Comparison of ENCODE assay signal across 8 cellular contexts in the genomic region with DNA sequence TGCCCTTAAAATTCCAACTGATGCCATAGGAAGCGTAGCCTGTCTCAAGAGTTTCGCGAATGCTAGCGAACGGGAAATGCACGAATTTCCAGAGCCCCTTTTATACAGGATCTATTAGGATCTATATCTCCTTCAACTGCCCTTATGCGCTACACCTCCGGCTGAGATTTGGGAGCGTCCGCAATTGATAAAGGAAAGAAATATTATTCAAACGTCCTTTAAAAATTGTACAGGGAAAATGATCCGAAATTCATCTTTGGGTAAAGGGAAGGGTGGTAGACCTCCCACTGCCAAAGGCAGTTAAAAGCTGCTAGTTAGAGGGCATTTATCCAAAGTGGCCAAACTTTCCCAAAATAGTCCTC. TPM values are rescaled to one million over a fixed set of nuclear protein-coding genes. Genes with fewer than 3 reads are reported as not detected.
DNase-seq lines count a peak whose midpoint lies in the region; ATAC-seq and TF ChIP-seq lines count a peak whose summit lies in the region.

No MANE protein-coding gene starts in this region.

- no peak overlapping the region for H3K9ac ChIP-seq in BLaER1
- no peak overlapping the region for H3K9ac ChIP-seq in neural cell (ENCODE audit: low read length)

- H3K4me2 ChIP-seq in BLaER1 (peak overlapping the region; percentile 99), neural cell (ENCODE audit: low read length) (peak overlapping the region; percentile 94)

- no peaks in the 10 kb centered on the region for H3K9me3 ChIP-seq in BLaER1
- no peaks in the 10 kb centered on the region for H3K9me3 ChIP-seq in MG63
- H3K9me3 ChIP-seq in neural cell (ENCODE audit: low read length) = no peaks in the 10 kb centered on the region

- peaks cover 37% of the 10 kb centered on the region for H4K20me1 ChIP-seq in BLaER1
- H4K20me1 ChIP-seq in neural cell (ENCODE audit: insufficient read depth) = no peaks in the 10 kb centered on the region

- peaks cover 32% of the 10 kb centered on the region for H3K4me1 ChIP-seq in BLaER1

- H3K9me2 ChIP-seq in neural cell (ENCODE audit: insufficient read depth, low read length) = no peaks in the 10 kb centered on the region

- peaks cover 72% of the 10 kb centered on the region for H3K27me3 ChIP-seq in BLaER1
- peaks cover 41% of the 10 kb centered on the region for H3K27me3 ChIP-seq in MG63
- peaks cover 73% of the 10 kb centered on the region for H3K27me3 ChIP-seq in neural cell (ENCODE audit: insufficient read depth, low read depth, low read length)

- H3F3A ChIP-seq in neural cell (ENCODE audit: insufficient read depth, low read length, poor library complexity, severe bottlenecking) = no peaks in the 10 kb centered on the region

- H3K4me3 ChIP-seq in BLaER1 (peak overlapping the region; percentile 80), MG63 (peak overlapping the region; percentile 55), neural cell (ENCODE audit: low read length) (peak overlapping the region; percentile 94)

- H3K79me2 ChIP-seq in neural cell (replicated peaks; ENCODE audit: insufficient read depth, low read length) = no peaks in the 10 kb centered on the region

- DNase-seq in MG63 = no peak
- DNase-seq in effector memory CD8-positive, alpha-beta T cell = no peak
- DNase-seq in left lobe of liver (ENCODE audit: low spot score) = no peak
- no peak for DNase-seq in NCI-H226
- DNase-seq in cerebellar nuclear complex (lab: John Stamatoyannopoulos, UW) = no peak

- no peaks in the 10 kb centered on the region for H3K9me3 Mint-ChIP-seq in effector memory CD8-positive, alpha-beta T cell

- no peak overlapping the region for H2AFZ ChIP-seq in neural cell (ENCODE audit: low read depth, low read length)

- peaks cover 33% of the 10 kb centered on the region in 2 donors for H3K4me1 Mint-ChIP-seq in effector memory CD8-positive, alpha-beta T cell (ENCODE audit: low read depth in 2 of 2)

- H3K27ac Mint-ChIP-seq in effector memory CD8-positive, alpha-beta T cell = peak overlapping the region in 1 of 2 donors; percentile 99

- H3K27me3 Mint-ChIP-seq in effector memory CD8-positive, alpha-beta T cell = peaks cover 0 to 6% of the 10 kb centered on the region in 2 donors

- TF ChIP-seq EP300 in neural cell (conservative IDR thresholded peaks at IDR 0.05; ENCODE audit: poor library complexity, severe bottlenecking) = no peak

- H3K27ac ChIP-seq in BLaER1 (no peak overlapping the region), neural cell (ENCODE audit: low read length) (no peak overlapping the region)

- ATAC-seq in effector memory CD8-positive, alpha-beta T cell (replicated peaks) = no peak
- no peak for ATAC-seq in left lobe of liver
- ATAC-seq in GM19452 (IDR thresholded peaks at IDR 0.05; ENCODE audit: unreplicated experiment) = no peak

- TF ChIP-seq RAD21 in neural cell (conservative IDR thresholded peaks at IDR 0.05) = no peak

- H3K36me3 ChIP-seq in BLaER1 (no peaks in the 10 kb centered on the region), MG63 (no peaks in the 10 kb centered on the region), neural cell (ENCODE audit: insufficient read depth, low read length) (no peaks in the 10 kb centered on the region)

- H3K36me3 Mint-ChIP-seq in effector memory CD8-positive, alpha-beta T cell (ENCODE audit: insufficient read depth) = peaks cover 40% of the 10 kb centered on the region

- no peak for TF ChIP-seq CTCF in neural cell (IDR thresholded peaks at IDR 0.05; ENCODE audit: poor library complexity, severe bottlenecking)

- H3K4me3 Mint-ChIP-seq in effector memory CD8-positive, alpha-beta T cell = peak overlapping the region; percentile 90 to 91

TF ChIP-seq in neural cell, 6 proteins besides CTCF, POLR2A, EP300 and RAD21:
- no peak for TF ChIP-seq POLR2AphosphoS5 (IDR thresholded peaks at IDR 0.05)
- TF ChIP-seq, protein P1, sequence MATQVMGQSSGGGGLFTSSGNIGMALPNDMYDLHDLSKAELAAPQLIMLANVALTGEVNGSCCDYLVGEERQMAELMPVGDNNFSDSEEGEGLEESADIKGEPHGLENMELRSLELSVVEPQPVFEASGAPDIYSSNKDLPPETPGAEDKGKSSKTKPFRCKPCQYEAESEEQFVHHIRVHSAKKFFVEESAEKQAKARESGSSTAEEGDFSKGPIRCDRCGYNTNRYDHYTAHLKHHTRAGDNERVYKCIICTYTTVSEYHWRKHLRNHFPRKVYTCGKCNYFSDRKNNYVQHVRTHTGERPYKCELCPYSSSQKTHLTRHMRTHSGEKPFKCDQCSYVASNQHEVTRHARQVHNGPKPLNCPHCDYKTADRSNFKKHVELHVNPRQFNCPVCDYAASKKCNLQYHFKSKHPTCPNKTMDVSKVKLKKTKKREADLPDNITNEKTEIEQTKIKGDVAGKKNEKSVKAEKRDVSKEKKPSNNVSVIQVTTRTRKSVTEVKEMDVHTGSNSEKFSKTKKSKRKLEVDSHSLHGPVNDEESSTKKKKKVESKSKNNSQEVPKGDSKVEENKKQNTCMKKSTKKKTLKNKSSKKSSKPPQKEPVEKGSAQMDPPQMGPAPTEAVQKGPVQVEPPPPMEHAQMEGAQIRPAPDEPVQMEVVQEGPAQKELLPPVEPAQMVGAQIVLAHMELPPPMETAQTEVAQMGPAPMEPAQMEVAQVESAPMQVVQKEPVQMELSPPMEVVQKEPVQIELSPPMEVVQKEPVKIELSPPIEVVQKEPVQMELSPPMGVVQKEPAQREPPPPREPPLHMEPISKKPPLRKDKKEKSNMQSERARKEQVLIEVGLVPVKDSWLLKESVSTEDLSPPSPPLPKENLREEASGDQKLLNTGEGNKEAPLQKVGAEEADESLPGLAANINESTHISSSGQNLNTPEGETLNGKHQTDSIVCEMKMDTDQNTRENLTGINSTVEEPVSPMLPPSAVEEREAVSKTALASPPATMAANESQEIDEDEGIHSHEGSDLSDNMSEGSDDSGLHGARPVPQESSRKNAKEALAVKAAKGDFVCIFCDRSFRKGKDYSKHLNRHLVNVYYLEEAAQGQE (IDR thresholded peaks at IDR 0.05; ENCODE audit: borderline replicate concordance) = no peak
- TF ChIP-seq MXI1 (conservative IDR thresholded peaks at IDR 0.05; ENCODE audit: poor library complexity, severe bottlenecking) = no peak
- TF ChIP-seq TAF1 (IDR thresholded peaks at IDR 0.05; ENCODE audit: low read depth) = no peak
- no peak for TF ChIP-seq SMC3 (conservative IDR thresholded peaks at IDR 0.05; ENCODE audit: poor library complexity)
- TF ChIP-seq EZH2 (IDR thresholded peaks at IDR 0.05; ENCODE audit: borderline replicate concordance, insufficient read depth, low read length, poor library complexity, severe bottlenecking) = no peak

RNA-seq across cellular contexts. Expression of a gene that starts 0.6 kb away (rescaled TPM):
- total RNA-seq in MG63 (2014; rRNA removed; shearing (Covaris generic); ENCODE audit: low replicate concordance) = not detected in 2 replicates
- polyA plus RNA-seq in neural cell = 0.06 and 0.12 TPM in 2 replicates
- 0.58 and 1.5 TPM in 2 replicates for polyA minus RNA-seq in neural cell
- 12.0 TPM for total RNA-seq in left lobe of liver

Comparison
In these comparisons a context has a peak if more than half of its experiments do, and no peak if none do; other contexts are left out.
1. RNA of a gene that starts 0.6 kb away (total RNA-seq): 12.0 TPM in left lobe of liver (single experiment); not detected in MG63; every median in the first group is over 10 times any median in the second.
2. Peak in every context shown above with its lines, with median percentiles within 50 percentile points of each other: H3K4me3 ChIP-seq.